ENCODE assay signal across 20 cellular contexts in genomic region chr3:150428562-150428961, GRCh38. TPM values are rescaled to one million over a fixed set of nuclear protein-coding genes. Genes with fewer than 3 reads are reported as not detected.
DNase-seq lines count a peak whose midpoint lies in the region; ATAC-seq and TF ChIP-seq lines count a peak whose summit lies in the region.
"Had no signal": no experiment of that assay in that cellular context is flagged by ENCODE, and none has a peak within 500 bp of the region (broad histone marks: within the 10 kb centered on the region; RNA-seq: fewer than 3 reads in every experiment).

No MANE protein-coding gene starts in this region.

- no peaks in the 10 kb centered on the region for H3K36me3 ChIP-seq in colonic mucosa

- no peak overlapping the region for H3K4me3 Mint-ChIP-seq in activated T-cell treated with anti-CD3 and anti-CD28 coated beads, Interleukin-2, amount 50 U/mL, for 72 hours
- H3K4me3 Mint-ChIP-seq: CD14-positive monocyte had no signal

- H3K4me1 Mint-ChIP-seq in activated T-cell treated with anti-CD3 and anti-CD28 coated beads, Interleukin-2, amount 50 U/mL, for 72 hours (ENCODE audit: low read depth), result peaks cover 22% of the 10 kb centered on the region

- no peak overlapping the region for H3K27ac ChIP-seq in colonic mucosa
- H3K27ac ChIP-seq: HL-60 had no signal

- no peaks in the 10 kb centered on the region for H3K9me3 ChIP-seq in colonic mucosa

- peak overlapping the region; percentile 79 for H3K27ac Mint-ChIP-seq in activated T-cell treated with anti-CD3 and anti-CD28 coated beads, Interleukin-2, amount 50 U/mL, for 72 hours

- TF ChIP-seq CTCF in fibroblast of villous mesenchyme (IDR thresholded peaks at IDR 0.05; ENCODE audit: insufficient read depth, low read depth, low read length), result no peak
- no peak for TF ChIP-seq CTCF in colonic mucosa (IDR thresholded peaks at IDR 0.05)

- no peaks in the 10 kb centered on the region for H3K27me3 Mint-ChIP-seq in activated T-cell treated with anti-CD3 and anti-CD28 coated beads, Interleukin-2, amount 50 U/mL, for 72 hours (ENCODE audit: low read depth)

- no peak overlapping the region for H3K9ac ChIP-seq in colonic mucosa (ENCODE audit: low read depth in 2 of 2, low read length in 2 of 2)

- no peaks in the 10 kb centered on the region for H3K9me3 Mint-ChIP-seq in activated T-cell treated with anti-CD3 and anti-CD28 coated beads, Interleukin-2, amount 50 U/mL, for 72 hours
- H3K9me3 Mint-ChIP-seq: CD14-positive monocyte had no signal

- intact Hi-C loops in colonic mucosa (cut with DNase I), result no loop called here

- no peak for DNase-seq in activated T-cell treated with anti-CD3 and anti-CD28 coated beads, Interleukin-2, amount 50 U/mL, for 72 hours
- no peak for DNase-seq in activated T-cell treated with anti-CD3 and anti-CD28 coated beads for 4 hours
- DNase-seq in NCI-H526 (lab: John Stamatoyannopoulos, UW), result peak; percentile 66 to 92
- DNase-seq in fibroblast of villous mesenchyme (ENCODE audit: low read depth), result peak; percentile 46
- DNase-seq in DMS153 treated with DMSO at 0.1 percent for 48 hours (lab: John Stamatoyannopoulos, UW; ENCODE audit: unreplicated experiment), result no peak
- DNase-seq in colonic mucosa, result no peak
- no peak for DNase-seq in activated CD4-positive, alpha-beta T cell treated with anti-CD3 and anti-CD28 coated beads for 48 hours
- DNase-seq: COR-L47; DMS153; EL; H7; NCI-H1048; NCI-H146; NCI-H2081 treated with DMSO at 0.1 percent for 48 hours; NCI-H345; NK-92 treated with Interleukin-12 subunit alpha and Interleukin-12 subunit beta, amount 100 ng/mL, for 24 hours; SIG-M5 had no signal

- H3K27me3 ChIP-seq in colonic mucosa, result no peaks in the 10 kb centered on the region

- peaks cover 0 to 5% of the 10 kb centered on the region in 2 donors for H3K36me3 Mint-ChIP-seq in activated T-cell treated with anti-CD3 and anti-CD28 coated beads, Interleukin-2, amount 50 U/mL, for 72 hours (ENCODE audit: insufficient read depth in 2 of 2)

- H3K4me1 ChIP-seq in colonic mucosa, result no peaks in the 10 kb centered on the region

- H3K4me3 ChIP-seq in fibroblast of villous mesenchyme (ENCODE audit: low read depth, low read length) (no peak overlapping the region), colonic mucosa (no peak overlapping the region)

- ATAC-seq in activated T-cell treated with anti-CD3 and anti-CD28 coated beads, Interleukin-2, amount 50 U/mL, for 72 hours (replicated peaks in 1 of 2), result peak in 1 of 2 donors; percentile 27
- no peak for ATAC-seq in GM21447 (IDR thresholded peaks at IDR 0.05; ENCODE audit: unreplicated experiment)

RNA-seq across cellular contexts. Expression of gene TSC22D2, which starts 20.5 kb away (rescaled TPM):
- total RNA-seq in activated T-cell treated with anti-CD3 and anti-CD28 coated beads, Interleukin-2, amount 50 U/mL, for 72 hours, result 10 to 100 TPM; 20.2 to 20.9 TPM
- total RNA-seq in fibroblast of villous mesenchyme (14.2 and 16.4 TPM in 2 replicates), colonic mucosa (10 to 100 TPM; 16.7 to 31.7 TPM)

Comparison
In these comparisons a context has a peak if more than half of its experiments do, and no peak if none do; other contexts are left out.
1. DNase-seq: peak in NCI-H526 (2 of 2) and fibroblast of villous mesenchyme (single experiment); none in activated T-cell treated with anti-CD3 and anti-CD28 coated beads, Interleukin-2, amount 50 U/mL, for 72 hours (0 of 2), activated T-cell treated with anti-CD3 and anti-CD28 coated beads for 4 hours (single experiment), DMS153 treated with DMSO at 0.1 percent for 48 hours (single experiment), colonic mucosa (single experiment) and activated CD4-positive, alpha-beta T cell treated with anti-CD3 and anti-CD28 coated beads for 48 hours (single experiment).